25 cellular contexts compared by ENCODE assay signal in the genomic region with DNA sequence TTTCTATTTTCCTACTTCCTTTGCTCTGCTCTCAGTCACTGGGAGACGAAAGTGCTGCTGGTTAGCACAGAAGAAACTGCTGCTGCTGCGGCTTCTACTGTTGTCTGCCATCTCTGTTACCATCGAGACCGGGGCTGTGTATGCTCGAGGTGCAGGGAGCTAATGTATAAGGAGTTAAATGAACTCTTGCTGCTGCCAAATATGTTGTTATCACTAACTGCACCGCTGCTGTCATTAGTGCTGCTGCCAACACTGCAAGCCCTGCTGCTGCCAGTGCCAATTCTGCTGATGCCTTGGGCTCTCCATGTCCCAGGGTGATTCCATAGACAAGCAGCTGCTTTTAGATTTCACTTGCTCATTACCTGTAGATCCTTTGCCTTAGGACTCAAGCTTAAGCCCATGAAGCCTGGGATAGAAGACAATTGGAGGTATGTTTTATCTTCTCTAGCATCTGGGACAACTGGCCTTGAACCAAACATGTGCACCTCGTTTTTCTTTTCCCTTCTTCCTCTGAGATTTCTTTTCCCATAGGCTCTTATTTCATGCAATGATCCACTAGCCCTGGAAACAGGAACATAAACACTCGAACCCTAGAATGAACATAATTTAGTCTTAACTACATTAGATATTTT.
DNase-seq lines count a peak whose midpoint lies in the region; ATAC-seq, FAIRE-seq and TF ChIP-seq lines count a peak whose summit lies in the region.
"Had no signal": no experiment of that assay in that cellular context is flagged by ENCODE, and none has a peak within 500 bp of the region (broad histone marks: within the 10 kb centered on the region; RNA-seq: fewer than 3 reads in every experiment).

No MANE protein-coding gene starts in this region.

- TF ChIP-seq POLR2A in GM12892 (IDR thresholded peaks at IDR 0.05; ENCODE audit: low read depth, low read length) = no peak

- ATAC-seq in right cardiac atrium (peak; percentile 94 to 95), upper lobe of right lung (no peak), HG03045 (IDR thresholded peaks at IDR 0.05; ENCODE audit: unreplicated experiment) (no peak)
- ATAC-seq: naive thymus-derived CD4-positive, alpha-beta T cell; stimulated activated memory B cell treated with anti-CD40 and anti-IgM and Interleukin-4, amounts not matched to agents 10 μg/mL and 1 μg/mL and 100 μg/mL, for 72 hours had no signal

- H3K4me1 ChIP-seq in right cardiac atrium (ENCODE audit: control insufficient read depth, insufficient read depth, low read length) = no peaks in the 10 kb centered on the region
- H3K4me1 ChIP-seq in upper lobe of right lung = no peaks in the 10 kb centered on the region
- H3K4me1 ChIP-seq: upper lobe of left lung had no signal

- WGBS in right cardiac atrium = 27% methylated on average over 8 of the region's 8 CpGs

- H3K4me3 ChIP-seq in right cardiac atrium (ENCODE audit: low read length) = no peak overlapping the region
- no peak overlapping the region for H3K4me3 ChIP-seq in upper lobe of right lung
- H3K4me3 ChIP-seq: SK-N-MC, upper lobe of left lung had no signal

- no peaks in the 10 kb centered on the region for H3K9me3 ChIP-seq in right cardiac atrium (ENCODE audit: control insufficient read depth, low read length)
- H3K9me3 ChIP-seq in upper lobe of right lung = no peaks in the 10 kb centered on the region
- H3K9me3 ChIP-seq: upper lobe of left lung had no signal

- intact Hi-C loops in right cardiac atrium (cut with DNase I) (no loop called here), upper lobe of right lung (cut with DNase I) (no loop called here)

- no peak for TF ChIP-seq CTCF in upper lobe of right lung (IDR thresholded peaks at IDR 0.05)

- no peaks in the 10 kb centered on the region for H3K27me3 ChIP-seq in right cardiac atrium (ENCODE audit: control insufficient read depth, insufficient read depth)
- no peaks in the 10 kb centered on the region for H3K27me3 ChIP-seq in upper lobe of right lung
- H3K27me3 ChIP-seq: upper lobe of left lung had no signal

- no peak for FAIRE-seq in GM12892 (lab: Jason Lieb, UNC)
- FAIRE-seq: A204.1, colon, H54, HTR-8/SVneo had no signal

- DNase-seq in NCI-H748 (lab: John Stamatoyannopoulos, UW; ENCODE audit: unreplicated experiment) (peak; percentile 12), NCI-H748 treated with DMSO at 0.1 percent for 48 hours (lab: John Stamatoyannopoulos, UW) (no peak), astrocyte of the hippocampus (ENCODE audit: low read depth, low spot score) (peak; percentile 23), right cardiac atrium (peak; percentile 38 to 73 (median 70)), upper lobe of right lung (peak; percentile 34), GM12892 (ENCODE audit: insufficient read length) (no peak), COR-L47 (lab: John Stamatoyannopoulos, UW) (no peak)
- DNase-seq: activated CD4-positive, alpha-beta T cell treated with anti-CD3 and anti-CD28 coated beads for 48 hours; aorta; C1 segment of cervical spinal cord; DMS79; foreskin melanocyte; naive thymus-derived CD4-positive, alpha-beta T cell; NCI-H1436; NCI-H510A; OCI-M1; stimulated activated CD4-positive, alpha-beta T cell treated with anti-CD3 and anti-CD28 coated beads, Interleukin-12 subunit alpha, Interleukin-12 subunit beta, amount 100 ng/mL, for 4 hours; upper lobe of left lung had no signal

- H3K27ac ChIP-seq in right cardiac atrium (ENCODE audit: low read length) (peak overlapping the region; percentile 48), upper lobe of right lung (no peak overlapping the region)
- H3K27ac ChIP-seq: SK-N-MC, upper lobe of left lung had no signal

- H3K36me3 ChIP-seq in upper lobe of right lung = no peaks in the 10 kb centered on the region
- H3K36me3 ChIP-seq: upper lobe of left lung had no signal

Comparison
In these comparisons a context has a peak if more than half of its experiments do, and no peak if none do; other contexts are left out.
1. DNase-seq: peak in NCI-H748 (single experiment), astrocyte of the hippocampus (single experiment), right cardiac atrium (3 of 3) and upper lobe of right lung (single experiment); none in NCI-H748 treated with DMSO at 0.1 percent for 48 hours (single experiment), GM12892 (single experiment) and COR-L47 (single experiment).
2. ATAC-seq: peak in right cardiac atrium (2 of 2); none in upper lobe of right lung (single experiment) and HG03045 (single experiment).